In the genomic region with DNA sequence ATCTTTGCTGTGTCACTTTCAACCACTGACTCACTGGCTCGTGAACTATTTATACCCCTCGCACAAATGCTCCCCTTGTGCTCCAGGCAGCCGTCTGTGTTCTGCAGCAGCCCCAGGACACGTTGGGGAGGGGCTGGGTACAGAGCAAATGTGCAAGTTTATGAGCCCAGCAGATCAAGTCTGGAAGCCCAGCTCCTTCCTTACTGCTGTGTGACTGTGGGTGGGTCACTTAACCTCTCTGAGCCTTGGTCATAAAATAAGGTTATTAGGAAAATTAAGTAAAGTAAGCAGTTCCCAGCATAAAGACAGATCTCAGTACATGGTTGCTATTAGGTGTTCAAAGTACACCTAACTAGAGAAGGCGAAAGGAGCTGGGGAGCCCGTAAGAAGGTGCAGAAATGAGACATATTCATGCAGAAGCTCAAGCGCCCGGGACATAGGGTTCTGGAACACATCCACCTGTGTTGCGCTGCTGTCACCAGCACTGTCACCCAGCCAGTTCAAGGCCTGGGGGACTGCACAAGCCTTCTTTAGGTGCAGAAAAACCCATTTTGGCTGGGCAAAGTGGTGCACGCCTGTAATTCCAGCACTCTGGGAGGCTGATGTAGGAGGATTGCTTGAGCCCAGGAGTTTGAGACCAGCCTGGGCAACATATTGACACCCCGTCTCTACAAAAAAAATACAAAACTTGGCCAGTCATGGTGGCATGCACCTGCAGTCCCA, we compare ENCODE assay signal across 17 cellular contexts. TPM values are rescaled to one million over a fixed set of nuclear protein-coding genes. Genes with fewer than 3 reads are reported as not detected.
DNase-seq lines count a peak whose midpoint lies in the region; ATAC-seq and TF ChIP-seq lines count a peak whose summit lies in the region.
"Had no signal": no experiment of that assay in that cellular context is flagged by ENCODE, and none has a peak within 500 bp of the region (broad histone marks: within the 10 kb centered on the region; RNA-seq: fewer than 3 reads in every experiment).

No MANE protein-coding gene starts in this region.

- no CpG with 5 or more reads among the region's 11 CpGs for WGBS in neuronal stem cell (ENCODE audit: extremely low coverage in 2 of 2, insufficient read length in 2 of 2, insufficient replicate concordance in 1 of 2), 2 donors

- no peaks in the 10 kb centered on the region for H3K9me3 Mint-ChIP-seq in CD14-positive monocyte
- H3K9me3 Mint-ChIP-seq in dendritic cell treated with granulocyte-macrophage colony-stimulating factor and Interleukin-4, amounts not matched to agents 40 ng/mL and 50 ng/mL, for 4 days: no peaks in the 10 kb centered on the region
- H3K9me3 Mint-ChIP-seq in activated T-helper 17 cell treated with anti-CD3 and anti-CD28 coated beads, Interleukin-2, amount 50 U/mL, for 72 hours: no peaks in the 10 kb centered on the region
- H3K9me3 Mint-ChIP-seq: activated CD4-positive, alpha-beta memory T cell treated with anti-CD3 and anti-CD28 coated beads, Interleukin-2, amount 10 ng/mL, durations not matched to agents 7 days and 5 days; activated T-helper 1 cell treated with anti-CD3 and anti-CD28 coated beads, Interleukin-12 subunit alpha, Interleukin-12 subunit beta, Interleukin-2, Interleukin-4 antibody, amounts not matched to agents 30 ng/mL and 10 ng/mL and 1 ng/mL, durations not matched to agents 14 hours and 24 hours and 36 hours had no signal

- no peak for ATAC-seq in activated T-helper 17 cell treated with anti-CD3 and anti-CD28 coated beads, Interleukin-2, amount 50 U/mL, for 72 hours (replicated peaks)
- ATAC-seq in HG03571 (IDR thresholded peaks at IDR 0.05; ENCODE audit: unreplicated experiment) (no peak), foreskin keratinocyte (no peak)

- TF ChIP-seq CTCF in CD14-positive monocyte (IDR thresholded peaks at IDR 0.05): no peak
- no peak for TF ChIP-seq CTCF in HEK293 (tag by site-specific recombination; IDR thresholded peaks at IDR 0.05)
- TF ChIP-seq CTCF in foreskin keratinocyte (conservative IDR thresholded peaks at IDR 0.05): no peak

- H3K14ac ChIP-seq in neuronal stem cell (ENCODE audit: low read length): no peak overlapping the region

- peaks cover 63 to 94% of the 10 kb centered on the region in 2 donors for H3K36me3 Mint-ChIP-seq in CD14-positive monocyte
- H3K36me3 Mint-ChIP-seq in dendritic cell treated with granulocyte-macrophage colony-stimulating factor and Interleukin-4, amounts not matched to agents 40 ng/mL and 50 ng/mL, for 4 days (ENCODE audit: low read depth): peaks cover 100% of the 10 kb centered on the region
- peaks cover 54% of the 10 kb centered on the region for H3K36me3 Mint-ChIP-seq in activated T-helper 17 cell treated with anti-CD3 and anti-CD28 coated beads, Interleukin-2, amount 50 U/mL, for 72 hours (ENCODE audit: low read depth)

- POLR2A ChIA-PET in HEK293 (lab: Yijun Ruan, JAX): interaction anchor here (0.7 kb wide), 1 partner anchor 20 kb away, joined by 3 read pairs; no protein-coding TSS in a partner anchor

- no peak overlapping the region for H3K27ac ChIP-seq in HEK293 (ENCODE audit: extremely low read depth, low read depth, low read length)
- H3K27ac ChIP-seq in neuronal stem cell (replicated peaks; ENCODE audit: low read length): no peak overlapping the region
- no peak overlapping the region for H3K27ac ChIP-seq in foreskin keratinocyte
- H3K27ac ChIP-seq: WERI-Rb-1 had no signal

- intact Hi-C loops in CD14-positive monocyte (cut with micrococcal nuclease): no loop called here
- intact Hi-C loops in dendritic cell treated with granulocyte-macrophage colony-stimulating factor and Interleukin-4, amounts not matched to agents 40 ng/mL and 50 ng/mL, for 4 days (cut with micrococcal nuclease): no loop called here

- H3K4me3 ChIP-seq in HEK293 (ENCODE audit: low read depth, low read length): no peak overlapping the region
- no peak overlapping the region for H3K4me3 ChIP-seq in neuronal stem cell (ENCODE audit: low read length in 2 of 2)

- no peaks in the 10 kb centered on the region for H3K27me3 ChIP-seq in neuronal stem cell (ENCODE audit: control insufficient read depth in 3 of 3, insufficient read depth in 3 of 3, low read depth in 1 of 3, low read length in 3 of 3)
- no peaks in the 10 kb centered on the region for H3K27me3 ChIP-seq in foreskin keratinocyte

- peak overlapping the region; percentile 13 to 82 (median 70) for H3K27ac Mint-ChIP-seq in CD14-positive monocyte
- peak overlapping the region; percentile 77 for H3K27ac Mint-ChIP-seq in dendritic cell treated with granulocyte-macrophage colony-stimulating factor and Interleukin-4, amounts not matched to agents 40 ng/mL and 50 ng/mL, for 4 days
- H3K27ac Mint-ChIP-seq in activated T-helper 17 cell treated with anti-CD3 and anti-CD28 coated beads, Interleukin-2, amount 50 U/mL, for 72 hours: no peak overlapping the region
- H3K27ac Mint-ChIP-seq: activated CD4-positive, alpha-beta memory T cell treated with anti-CD3 and anti-CD28 coated beads, Interleukin-2, amount 10 ng/mL, durations not matched to agents 7 days and 5 days; nephron progenitor cell had no signal

- no peak overlapping the region for H4K91ac ChIP-seq in neuronal stem cell (ENCODE audit: low read depth, low read length, poor library complexity)

- H3K79me1 ChIP-seq in neuronal stem cell (ENCODE audit: low read depth, low read length): no peaks in the 10 kb centered on the region

- H2BK120ac ChIP-seq in neuronal stem cell (ENCODE audit: low read depth, low read length): no peak overlapping the region

- no peak overlapping the region for H2AFZ ChIP-seq in neuronal stem cell (ENCODE audit: low read length)

- no peak overlapping the region for H3K9ac ChIP-seq in neuronal stem cell (ENCODE audit: low read depth, low read length, poor library complexity)

- H3K4me1 Mint-ChIP-seq in CD14-positive monocyte: peaks cover 68% of the 10 kb centered on the region
- H3K4me1 Mint-ChIP-seq in dendritic cell treated with granulocyte-macrophage colony-stimulating factor and Interleukin-4, amounts not matched to agents 40 ng/mL and 50 ng/mL, for 4 days (ENCODE audit: low read depth): peaks cover 98% of the 10 kb centered on the region
- peaks cover 9% of the 10 kb centered on the region for H3K4me1 Mint-ChIP-seq in activated T-helper 17 cell treated with anti-CD3 and anti-CD28 coated beads, Interleukin-2, amount 50 U/mL, for 72 hours

- no peak overlapping the region for H2BK5ac ChIP-seq in neuronal stem cell (ENCODE audit: low read length)

- no peak overlapping the region for H4K8ac ChIP-seq in neuronal stem cell (ENCODE audit: low read depth, low read length)

- no peak overlapping the region for H3K23ac ChIP-seq in neuronal stem cell (ENCODE audit: low read depth, low read length, poor library complexity)

- peaks cover 0 to 2% (median 2%) of the 10 kb centered on the region in 3 donors for H3K27me3 Mint-ChIP-seq in CD14-positive monocyte (ENCODE audit: low read depth in 3 of 3)
- H3K27me3 Mint-ChIP-seq in dendritic cell treated with granulocyte-macrophage colony-stimulating factor and Interleukin-4, amounts not matched to agents 40 ng/mL and 50 ng/mL, for 4 days: no peaks in the 10 kb centered on the region
- no peaks in the 10 kb centered on the region for H3K27me3 Mint-ChIP-seq in activated T-helper 17 cell treated with anti-CD3 and anti-CD28 coated beads, Interleukin-2, amount 50 U/mL, for 72 hours
- H3K27me3 Mint-ChIP-seq: activated CD4-positive, alpha-beta memory T cell treated with anti-CD3 and anti-CD28 coated beads, Interleukin-2, amount 10 ng/mL, durations not matched to agents 7 days and 5 days had no signal

- H3K18ac ChIP-seq in neuronal stem cell (ENCODE audit: low read length): peak overlapping the region; percentile 70

- H3K9me3 ChIP-seq in HEK293 (ENCODE audit: control insufficient read depth, insufficient read depth, low read depth, low read length): no peaks in the 10 kb centered on the region; the same call in 1 of the 2 replicates
- H3K9me3 ChIP-seq in neuronal stem cell (replicated peaks in 1 of 2; ENCODE audit: control insufficient read depth in 2 of 2, insufficient read depth in 1 of 2, low read depth in 1 of 2, low read length in 2 of 2): peaks cover 0 to 5% of the 10 kb centered on the region in 2 donors

- no peak overlapping the region for H3K4ac ChIP-seq in neuronal stem cell (ENCODE audit: low read length)

- H3K4me1 ChIP-seq in HEK293 (ENCODE audit: control insufficient read depth, insufficient read depth, low read length) (no peaks in the 10 kb centered on the region), neuronal stem cell (ENCODE audit: control insufficient read depth in 2 of 2, insufficient read depth in 1 of 2, low read depth in 1 of 2, low read length in 2 of 2) (peaks cover 3 to 6% of the 10 kb centered on the region in 2 donors), foreskin keratinocyte (peaks cover 18% of the 10 kb centered on the region)

- H3K4me2 ChIP-seq in neuronal stem cell (ENCODE audit: insufficient read depth, low read length, poor library complexity, severe bottlenecking): no peak overlapping the region

- no peak overlapping the region for H3K4me3 Mint-ChIP-seq in CD14-positive monocyte
- no peak overlapping the region for H3K4me3 Mint-ChIP-seq in dendritic cell treated with granulocyte-macrophage colony-stimulating factor and Interleukin-4, amounts not matched to agents 40 ng/mL and 50 ng/mL, for 4 days
- no peak overlapping the region for H3K4me3 Mint-ChIP-seq in activated T-helper 17 cell treated with anti-CD3 and anti-CD28 coated beads, Interleukin-2, amount 50 U/mL, for 72 hours
- H3K4me3 Mint-ChIP-seq: activated CD4-positive, alpha-beta memory T cell treated with anti-CD3 and anti-CD28 coated beads, Interleukin-2, amount 10 ng/mL, durations not matched to agents 7 days and 5 days; activated T-helper 1 cell treated with anti-CD3 and anti-CD28 coated beads, Interleukin-12 subunit alpha, Interleukin-12 subunit beta, Interleukin-2, Interleukin-4 antibody, amounts not matched to agents 30 ng/mL and 10 ng/mL and 1 ng/mL, durations not matched to agents 14 hours and 24 hours and 36 hours; nephron progenitor cell had no signal

- H2BK12ac ChIP-seq in neuronal stem cell (ENCODE audit: low read length): no peak overlapping the region

- CTCF ChIA-PET in HEK293 (lab: Yijun Ruan, JAX): interaction anchor here (0.6 to 1.1 kb wide), 4 partner anchors 8 to 100 kb away, joined by 3 to 4 read pairs (median 4); no protein-coding TSS in a partner anchor

- no peak overlapping the region for H2BK15ac ChIP-seq in neuronal stem cell (ENCODE audit: low read length)

- H3K36me3 ChIP-seq in HEK293 (ENCODE audit: control insufficient read depth in 2 of 2, insufficient read depth in 1 of 2, low read length in 2 of 2): peaks cover 0 to 40% of the 10 kb centered on the region in 2 experiments; a peak in 1 of 3 replicates
- H3K36me3 ChIP-seq in neuronal stem cell (replicated peaks in 1 of 2; ENCODE audit: control insufficient read depth in 2 of 2, insufficient read depth in 2 of 2, low read length in 2 of 2): no peaks in the 10 kb centered on the region

- DNase-seq in CD14-positive monocyte (ENCODE audit: low spot score) (no peak), neuronal stem cell (ENCODE audit: low spot score) (no peak), foreskin keratinocyte (no peak), NCI-H69 (lab: John Stamatoyannopoulos, UW) (no peak)
- DNase-seq: activated CD4-positive, alpha-beta memory T cell treated with anti-CD3 and anti-CD28 coated beads, Interleukin-2, amount 10 ng/mL, durations not matched to agents 7 days and 5 days; AML-193; amniotic stem cell; HCEC 1CT; nephron progenitor cell; stimulated activated CD4-positive, alpha-beta T cell treated with anti-CD3 and anti-CD28 coated beads, Interleukin-1b, Interleukin-23, amount 100 ng/mL, for 48 hours; WERI-Rb-1 had no signal

- H2AK5ac ChIP-seq in neuronal stem cell (ENCODE audit: low read depth, low read length): peak overlapping the region; percentile 74

RNA-seq across cellular contexts. Expression of a gene that starts 13.8 kb away (rescaled TPM):
- polyA plus RNA-seq in CD14-positive monocyte (100 to 1,000 TPM; 323 to 329 TPM), foreskin keratinocyte (114 and 116 TPM in 2 replicates)
- 12.5 TPM for polyA plus RNA-seq in neuronal stem cell (2013, experiment 1 of 2)
- 12.8 TPM for polyA plus RNA-seq in neuronal stem cell (2013, experiment 2 of 2)
- 10 to 100 TPM; 44.6 to 90.4 TPM for total RNA-seq in activated T-helper 17 cell treated with anti-CD3 and anti-CD28 coated beads, Interleukin-2, amount 50 U/mL, for 72 hours
- 95.3 and 101 TPM in 2 replicates for total RNA-seq in foreskin keratinocyte

RNA-seq across cellular contexts. Expression of a gene that starts 14.7 kb away (rescaled TPM):
- not detected for polyA plus RNA-seq in CD14-positive monocyte
- 0.21 TPM for polyA plus RNA-seq in neuronal stem cell (2013, experiment 1 of 2)
- not detected for polyA plus RNA-seq in neuronal stem cell (2013, experiment 2 of 2)
- total RNA-seq in activated T-helper 17 cell treated with anti-CD3 and anti-CD28 coated beads, Interleukin-2, amount 50 U/mL, for 72 hours: not detected
- not detected in 2 replicates for total RNA-seq in foreskin keratinocyte
- polyA plus RNA-seq in foreskin keratinocyte: not detected in 2 replicates

RNA-seq across cellular contexts. Expression of a gene that starts 33.0 kb away (rescaled TPM):
- polyA plus RNA-seq in CD14-positive monocyte (not detected), foreskin keratinocyte (not detected in 2 replicates)
- not detected for polyA plus RNA-seq in neuronal stem cell (2013, experiment 1 of 2)
- not detected for polyA plus RNA-seq in neuronal stem cell (2013, experiment 2 of 2)
- total RNA-seq in activated T-helper 17 cell treated with anti-CD3 and anti-CD28 coated beads, Interleukin-2, amount 50 U/mL, for 72 hours: not detected
- not detected in 2 replicates for total RNA-seq in foreskin keratinocyte
- total RNA-seq: activated CD4-positive, alpha-beta memory T cell treated with anti-CD3 and anti-CD28 coated beads, Interleukin-2, amount 10 ng/mL, durations not matched to agents 7 days and 5 days; activated T-helper 1 cell treated with anti-CD3 and anti-CD28 coated beads, Interleukin-12 subunit alpha, Interleukin-12 subunit beta, Interleukin-2, Interleukin-4 antibody, amounts not matched to agents 30 ng/mL and 10 ng/mL and 1 ng/mL, durations not matched to agents 14 hours and 24 hours and 36 hours; M059J had no signal

RNA-seq across cellular contexts. Expression of a gene that starts 52.4 kb away (rescaled TPM):
- polyA plus RNA-seq in CD14-positive monocyte (not detected), foreskin keratinocyte (not detected in 2 replicates)
- polyA plus RNA-seq in neuronal stem cell (2013, experiment 1 of 2): not detected
- not detected for polyA plus RNA-seq in neuronal stem cell (2013, experiment 2 of 2)
- total RNA-seq in activated T-helper 17 cell treated with anti-CD3 and anti-CD28 coated beads, Interleukin-2, amount 50 U/mL, for 72 hours: not detected
- total RNA-seq in foreskin keratinocyte: not detected in 2 replicates
- total RNA-seq: activated CD4-positive, alpha-beta memory T cell treated with anti-CD3 and anti-CD28 coated beads, Interleukin-2, amount 10 ng/mL, durations not matched to agents 7 days and 5 days; activated T-helper 1 cell treated with anti-CD3 and anti-CD28 coated beads, Interleukin-12 subunit alpha, Interleukin-12 subunit beta, Interleukin-2, Interleukin-4 antibody, amounts not matched to agents 30 ng/mL and 10 ng/mL and 1 ng/mL, durations not matched to agents 14 hours and 24 hours and 36 hours; M059J had no signal
